ENCODE assay signal across 1 cellular context in the genomic region with DNA sequence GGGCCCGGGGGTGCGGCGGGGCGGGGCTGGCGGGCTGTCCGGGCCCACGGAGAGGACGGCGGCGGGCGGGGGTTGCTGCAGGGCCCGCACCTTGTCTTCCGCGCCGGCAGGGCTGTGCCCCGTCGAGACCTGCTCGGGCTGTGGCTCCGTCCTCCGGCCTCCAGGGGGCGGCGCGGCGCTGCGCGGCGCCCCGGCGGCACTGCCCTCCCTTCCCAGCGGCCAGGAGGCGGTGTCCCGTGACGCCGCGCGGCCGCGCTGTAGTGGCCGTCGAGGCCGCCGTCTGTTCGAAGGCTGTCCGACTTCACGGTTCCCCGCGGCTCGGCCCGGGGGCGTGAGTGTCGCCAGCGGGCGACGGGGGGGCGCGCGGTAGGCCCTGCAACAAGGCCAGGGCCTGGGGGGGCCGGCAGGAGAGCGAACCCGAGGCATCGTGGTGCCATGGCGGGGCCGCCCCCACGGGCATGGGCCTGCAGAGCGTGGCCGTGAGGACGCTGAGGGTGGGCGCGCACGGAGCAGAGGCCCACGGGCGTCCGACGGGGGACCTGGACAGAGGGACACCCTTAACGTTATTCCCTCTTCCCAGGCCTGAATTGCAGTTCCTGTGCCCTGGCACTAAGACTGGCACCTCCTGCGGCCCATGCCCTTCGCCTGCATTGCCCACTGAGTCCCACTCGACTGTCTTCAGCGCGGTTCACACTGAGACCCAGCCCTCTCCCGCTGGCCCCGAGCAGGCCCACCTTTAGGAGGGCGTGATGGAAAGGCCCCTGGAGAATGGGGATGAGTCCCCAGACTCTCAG.
TF ChIP-seq lines count a peak whose summit lies in the region.

A gene with protein sequence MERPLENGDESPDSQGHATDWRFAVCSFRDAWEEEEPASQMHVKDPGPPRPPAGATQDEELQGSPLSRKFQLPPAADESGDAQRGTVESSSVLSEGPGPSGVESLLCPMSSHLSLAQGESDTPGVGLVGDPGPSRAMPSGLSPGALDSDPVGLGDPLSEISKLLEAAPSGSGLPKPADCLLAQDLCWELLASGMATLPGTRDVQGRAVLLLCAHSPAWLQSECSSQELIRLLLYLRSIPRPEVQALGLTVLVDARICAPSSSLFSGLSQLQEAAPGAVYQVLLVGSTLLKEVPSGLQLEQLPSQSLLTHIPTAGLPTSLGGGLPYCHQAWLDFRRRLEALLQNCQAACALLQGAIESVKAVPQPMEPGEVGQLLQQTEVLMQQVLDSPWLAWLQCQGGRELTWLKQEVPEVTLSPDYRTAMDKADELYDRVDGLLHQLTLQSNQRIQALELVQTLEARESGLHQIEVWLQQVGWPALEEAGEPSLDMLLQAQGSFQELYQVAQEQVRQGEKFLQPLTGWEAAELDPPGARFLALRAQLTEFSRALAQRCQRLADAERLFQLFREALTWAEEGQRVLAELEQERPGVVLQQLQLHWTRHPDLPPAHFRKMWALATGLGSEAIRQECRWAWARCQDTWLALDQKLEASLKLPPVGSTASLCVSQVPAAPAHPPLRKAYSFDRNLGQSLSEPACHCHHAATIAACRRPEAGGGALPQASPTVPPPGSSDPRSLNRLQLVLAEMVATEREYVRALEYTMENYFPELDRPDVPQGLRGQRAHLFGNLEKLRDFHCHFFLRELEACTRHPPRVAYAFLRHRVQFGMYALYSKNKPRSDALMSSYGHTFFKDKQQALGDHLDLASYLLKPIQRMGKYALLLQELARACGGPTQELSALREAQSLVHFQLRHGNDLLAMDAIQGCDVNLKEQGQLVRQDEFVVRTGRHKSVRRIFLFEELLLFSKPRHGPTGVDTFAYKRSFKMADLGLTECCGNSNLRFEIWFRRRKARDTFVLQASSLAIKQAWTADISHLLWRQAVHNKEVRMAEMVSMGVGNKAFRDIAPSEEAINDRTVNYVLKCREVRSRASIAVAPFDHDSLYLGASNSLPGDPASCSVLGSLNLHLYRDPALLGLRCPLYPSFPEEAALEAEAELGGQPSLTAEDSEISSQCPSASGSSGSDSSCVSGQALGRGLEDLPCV (plus strand): TSS at position 237 of the 794 bp plus-strand sequence. CDS start 513 bp downstream, at position 750.

TF ChIP-seq in WTC11, 78 proteins besides CTCF, POLR2A, EP300 and RAD21 (continued from another document):
- TF ChIP-seq, protein P1, sequence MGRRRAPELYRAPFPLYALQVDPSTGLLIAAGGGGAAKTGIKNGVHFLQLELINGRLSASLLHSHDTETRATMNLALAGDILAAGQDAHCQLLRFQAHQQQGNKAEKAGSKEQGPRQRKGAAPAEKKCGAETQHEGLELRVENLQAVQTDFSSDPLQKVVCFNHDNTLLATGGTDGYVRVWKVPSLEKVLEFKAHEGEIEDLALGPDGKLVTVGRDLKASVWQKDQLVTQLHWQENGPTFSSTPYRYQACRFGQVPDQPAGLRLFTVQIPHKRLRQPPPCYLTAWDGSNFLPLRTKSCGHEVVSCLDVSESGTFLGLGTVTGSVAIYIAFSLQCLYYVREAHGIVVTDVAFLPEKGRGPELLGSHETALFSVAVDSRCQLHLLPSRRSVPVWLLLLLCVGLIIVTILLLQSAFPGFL (CRISPR knock-in tag; IDR thresholded peaks at IDR 0.05; ENCODE audit: borderline replicate concordance) = 0 out of 2 replicates have a peak, but pooled peaks have one; percentile 64
- TF ChIP-seq ZNF232 (CRISPR knock-in tag; IDR thresholded peaks at IDR 0.05) = peak; percentile 92; the same call in 1 of the 2 replicates
- peak; percentile 84 for TF ChIP-seq TCF7 (CRISPR knock-in tag; IDR thresholded peaks at IDR 0.05; ENCODE audit: low read depth)
- peak; percentile 93 for TF ChIP-seq TP53 (CRISPR knock-in tag; IDR thresholded peaks at IDR 0.05)
- peak; percentile 91 for TF ChIP-seq E2F5 (CRISPR knock-in tag; IDR thresholded peaks at IDR 0.05)
- no peak for TF ChIP-seq GTF2I (CRISPR knock-in tag; conservative IDR thresholded peaks at IDR 0.05)
- peak; percentile 80 for TF ChIP-seq CREM (CRISPR knock-in tag; IDR thresholded peaks at IDR 0.05)
- TF ChIP-seq ZNF219 (CRISPR knock-in tag; IDR thresholded peaks at IDR 0.05; ENCODE audit: borderline replicate concordance) = 0 out of 2 replicates have a peak, but pooled peaks have one; percentile 65
- TF ChIP-seq ATF3 (CRISPR knock-in tag; conservative IDR thresholded peaks at IDR 0.05) = no peak
- TF ChIP-seq KAT7 (CRISPR knock-in tag; IDR thresholded peaks at IDR 0.05; ENCODE audit: borderline replicate concordance) = no peak
- TF ChIP-seq, protein P2, sequence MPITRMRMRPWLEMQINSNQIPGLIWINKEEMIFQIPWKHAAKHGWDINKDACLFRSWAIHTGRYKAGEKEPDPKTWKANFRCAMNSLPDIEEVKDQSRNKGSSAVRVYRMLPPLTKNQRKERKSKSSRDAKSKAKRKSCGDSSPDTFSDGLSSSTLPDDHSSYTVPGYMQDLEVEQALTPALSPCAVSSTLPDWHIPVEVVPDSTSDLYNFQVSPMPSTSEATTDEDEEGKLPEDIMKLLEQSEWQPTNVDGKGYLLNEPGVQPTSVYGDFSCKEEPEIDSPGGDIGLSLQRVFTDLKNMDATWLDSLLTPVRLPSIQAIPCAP (CRISPR knock-in tag; IDR thresholded peaks at IDR 0.05) = no peak
- peak; percentile 77; the same call in 1 of the 2 replicates for TF ChIP-seq ZBTB21 (CRISPR knock-in tag; IDR thresholded peaks at IDR 0.05; ENCODE audit: borderline replicate concordance)
- no peak for TF ChIP-seq NFATC4 (CRISPR knock-in tag; IDR thresholded peaks at IDR 0.05)
